ENCODE assay signal across 8 cellular contexts in genomic region chr3:59049671-59050331, GRCh38. TPM values are rescaled to one million over a fixed set of nuclear protein-coding genes. Genes with fewer than 3 reads are reported as not detected.
A peak's percentile ranks its signal among the peaks of the same experiment; 100 is the strongest.
DNase-seq lines count a peak whose midpoint lies in the region; ATAC-seq, FAIRE-seq and TF ChIP-seq lines count a peak whose summit lies in the region.

CFAP20DC (minus strand) TSS chr3:59050025; CDS start chr3:59049631, 394 bp downstream.

- H3K36me3 ChIP-seq in cardiac muscle cell (no peaks in the 10 kb centered on the region), parathyroid adenoma (ENCODE audit: control insufficient read depth, insufficient read depth, low read length) (no peaks in the 10 kb centered on the region), tibial nerve (no peaks in the 10 kb centered on the region)

- POLR2A ChIA-PET in activated naive CD8-positive, alpha-beta T cell treated with anti-CD3 and anti-CD28 coated beads, Interleukin-2, amount 10 ng/mL, durations not matched to agents 7 days and 5 days (lab: Charles Lee) = interaction anchor here (1.0 kb wide), 1 partner anchor 1026 kb away, joined by 3 read pairs; no protein-coding TSS in a partner anchor

- H3K27ac Mint-ChIP-seq in activated naive CD8-positive, alpha-beta T cell treated with anti-CD3 and anti-CD28 coated beads, Interleukin-2, amount 10 ng/mL, durations not matched to agents 7 days and 5 days = peak within 1 kb of the TSS; percentile 70

- H3K4me1 Mint-ChIP-seq in activated naive CD8-positive, alpha-beta T cell treated with anti-CD3 and anti-CD28 coated beads, Interleukin-2, amount 10 ng/mL, durations not matched to agents 7 days and 5 days = peaks cover 5% of the 10 kb centered on the region

- WGBS in tibial nerve, 2 donors = 2% methylated on average over 53 to 55 of the region's 60 CpGs

- no peaks in the 10 kb centered on the region for H3K27me3 ChIP-seq in cardiac muscle cell
- H3K27me3 ChIP-seq in parathyroid adenoma (ENCODE audit: control insufficient read depth, insufficient read depth, low read length) = no peaks in the 10 kb centered on the region
- no peaks in the 10 kb centered on the region for H3K27me3 ChIP-seq in tibial nerve

- no peak within 1 kb of the TSS for H3K9ac ChIP-seq in parathyroid adenoma

- H3K79me2 ChIP-seq in parathyroid adenoma = no peaks in the 10 kb centered on the region

- DNase-seq in ELF-1 (ENCODE audit: low read depth, low spot score) (peak; percentile 97), H54 (ENCODE audit: insufficient read length, low spot score) (peak; percentile 58), LoVo (ENCODE audit: low spot score) (peak; percentile 84), cardiac muscle cell (ENCODE audit: low read depth in 1 of 2, low spot score in 1 of 2) (peak; percentile 89 to 95), tibial nerve (ENCODE audit: low spot score in 2 of 2) (peak; percentile 71 to 73)
- DNase-seq in activated naive CD8-positive, alpha-beta T cell treated with anti-CD3 and anti-CD28 coated beads, Interleukin-2, amount 10 ng/mL, durations not matched to agents 7 days and 5 days = peak; percentile 94

- H3K27ac ChIP-seq in cardiac muscle cell = no peak within 1 kb of the TSS
- H3K27ac ChIP-seq in parathyroid adenoma = peak within 1 kb of the TSS; percentile 29
- peak within 1 kb of the TSS; percentile 54 to 72 (median 61) for H3K27ac ChIP-seq in tibial nerve

- ATAC-seq in SK-N-SH treated with all-trans-retinoic acid at 6 μM for 48 hours = peak; percentile 99
- peak; percentile 99 for ATAC-seq in activated naive CD8-positive, alpha-beta T cell treated with anti-CD3 and anti-CD28 coated beads, Interleukin-2, amount 10 ng/mL, durations not matched to agents 7 days and 5 days (ENCODE audit: low read depth)

- peak; percentile 45; the same call in 1 of the 2 replicates for TF ChIP-seq POLR2A in H54 (IDR thresholded peaks at IDR 0.05; ENCODE audit: low read depth, low read length)
- TF ChIP-seq POLR2A in tibial nerve (IDR thresholded peaks at IDR 0.05) = peak; percentile 28 to 68

- peak within 1 kb of the TSS; percentile 62 for H3K4me3 ChIP-seq in cardiac muscle cell
- H3K4me3 ChIP-seq in parathyroid adenoma (ENCODE audit: low read depth, low read length) = peak within 1 kb of the TSS; percentile 75
- peak within 1 kb of the TSS; percentile 42 to 63 (median 52) for H3K4me3 ChIP-seq in tibial nerve

- FAIRE-seq in H54 (lab: Jason Lieb, UNC) = no peak

- peak within 1 kb of the TSS; percentile 77 for H3K4me2 ChIP-seq in parathyroid adenoma (ENCODE audit: low read length)

- TF ChIP-seq EP300 in tibial nerve (IDR thresholded peaks at IDR 0.05) = peak in 1 of 2 donors; percentile 69

- peaks cover 9% of the 10 kb centered on the region for H3K27me3 Mint-ChIP-seq in activated naive CD8-positive, alpha-beta T cell treated with anti-CD3 and anti-CD28 coated beads, Interleukin-2, amount 10 ng/mL, durations not matched to agents 7 days and 5 days

- TF ChIP-seq CTCF in cardiac muscle cell (IDR thresholded peaks at IDR 0.05; ENCODE audit: low read depth, low read length) (no peak), parathyroid adenoma (IDR thresholded peaks at IDR 0.05) (no peak), tibial nerve (IDR thresholded peaks at IDR 0.05) (peak in 1 of 5 experiments; percentile 21)

- peak within 1 kb of the TSS; percentile 74 for H3K4me3 Mint-ChIP-seq in activated naive CD8-positive, alpha-beta T cell treated with anti-CD3 and anti-CD28 coated beads, Interleukin-2, amount 10 ng/mL, durations not matched to agents 7 days and 5 days

- no peaks in the 10 kb centered on the region for H3K36me3 Mint-ChIP-seq in activated naive CD8-positive, alpha-beta T cell treated with anti-CD3 and anti-CD28 coated beads, Interleukin-2, amount 10 ng/mL, durations not matched to agents 7 days and 5 days

- peak within 1 kb of the TSS; percentile 94 for H2AFZ ChIP-seq in parathyroid adenoma

- no peaks in the 10 kb centered on the region for H3K9me3 ChIP-seq in cardiac muscle cell (ENCODE audit: low read depth)
- H3K9me3 ChIP-seq in parathyroid adenoma (ENCODE audit: control insufficient read depth, low read length) = no peaks in the 10 kb centered on the region
- H3K9me3 ChIP-seq in tibial nerve = no peaks in the 10 kb centered on the region

- no peaks in the 10 kb centered on the region for H3K9me3 Mint-ChIP-seq in activated naive CD8-positive, alpha-beta T cell treated with anti-CD3 and anti-CD28 coated beads, Interleukin-2, amount 10 ng/mL, durations not matched to agents 7 days and 5 days

- H3K4me1 ChIP-seq in cardiac muscle cell (ENCODE audit: low read depth) (no peaks in the 10 kb centered on the region), parathyroid adenoma (peaks cover 2% of the 10 kb centered on the region), tibial nerve (peaks cover 0 to 6% (median 0%) of the 10 kb centered on the region in 4 donors)

TF ChIP-seq in SK-N-SH treated with all-trans-retinoic acid at 6 μM for 48 hours, 23 proteins besides CTCF, POLR2A, EP300 and RAD21:
- TF ChIP-seq PATZ1 (CRISPR knock-in tag; IDR thresholded peaks at IDR 0.05; ENCODE audit: borderline replicate concordance) (peak; percentile 59; the same call in 1 of the 2 replicates), BACH2 (CRISPR knock-in tag; IDR thresholded peaks at IDR 0.05; ENCODE audit: borderline replicate concordance) (no peak), GLIS3 (CRISPR knock-in tag; IDR thresholded peaks at IDR 0.05) (0 out of 2 replicates have a peak, but pooled peaks have one; percentile 46)

RNA-seq across cellular contexts. Expression of gene CFAP20DC, which starts in this region (rescaled TPM):
- 1 to 10 TPM; 1.4 to 1.8 TPM for total RNA-seq in activated naive CD8-positive, alpha-beta T cell treated with anti-CD3 and anti-CD28 coated beads, Interleukin-2, amount 10 ng/mL, durations not matched to agents 7 days and 5 days
- total RNA-seq in cardiac muscle cell (0.53 and 1.3 TPM in 2 replicates), tibial nerve (1 to 10 TPM; 1.3 to 2.0 (median 1.7) TPM)
- 0.53 and 3.5 TPM in 2 replicates for polyA plus RNA-seq in cardiac muscle cell
